7 cellular contexts compared by ENCODE assay signal in genomic region chr4:161320377-161320776, GRCh38.
DNase-seq lines count a peak whose midpoint lies in the region; ATAC-seq, FAIRE-seq and TF ChIP-seq lines count a peak whose summit lies in the region.

No MANE protein-coding gene starts in this region.

- no peak for TF ChIP-seq CTCF in fibroblast of villous mesenchyme (IDR thresholded peaks at IDR 0.05; ENCODE audit: insufficient read depth, low read depth, low read length)

- FAIRE-seq in frontal cortex (lab: Jason Lieb, UNC): no peak

- H3K4me3 ChIP-seq in fibroblast of villous mesenchyme (ENCODE audit: low read depth, low read length): no peak overlapping the region

- DNase-seq in NCI-H748 treated with DMSO at 0.1 percent for 48 hours (lab: John Stamatoyannopoulos, UW) (peak; percentile 3), fibroblast of villous mesenchyme (ENCODE audit: low read depth) (peak; percentile 0), frontal cortex (ENCODE audit: low spot score in 2 of 2) (no peak)
- DNase-seq in stimulated activated CD4-positive, alpha-beta T cell treated with anti-CD3 and anti-CD28 coated beads, Interleukin-2, amount 100 ng/mL, for 48 hours: no peak

- peak; percentile 84 for ATAC-seq in GM18498 (IDR thresholded peaks at IDR 0.05; ENCODE audit: unreplicated experiment)
- ATAC-seq in HG02759 (IDR thresholded peaks at IDR 0.05; ENCODE audit: unreplicated experiment): peak; percentile 88
- no peak for ATAC-seq in GM21737 (IDR thresholded peaks at IDR 0.05; ENCODE audit: unreplicated experiment)

Comparison
In these comparisons a context has a peak if more than half of its experiments do, and no peak if none do; other contexts are left out.
1. DNase-seq: peak in NCI-H748 treated with DMSO at 0.1 percent for 48 hours (single experiment) and fibroblast of villous mesenchyme (single experiment); none in frontal cortex (0 of 2) and stimulated activated CD4-positive, alpha-beta T cell treated with anti-CD3 and anti-CD28 coated beads, Interleukin-2, amount 100 ng/mL, for 48 hours (0 of 2).